1 cellular context compared by ENCODE assay signal in genomic region chr22:43142881-43143562, GRCh38.
TF ChIP-seq lines count a peak whose summit lies in the region.

TSS of gene MCAT (minus strand) at chr22:43143398. CDS start at chr22:43143348, 50 bp downstream.

TF ChIP-seq in HepG2, 621 proteins besides CTCF, POLR2A, EP300 and RAD21 (continued from another document):
- TF ChIP-seq ZSCAN5A (CRISPR knock-in tag; IDR thresholded peaks at IDR 0.05; ENCODE audit: borderline replicate concordance) = no peak
- peak; percentile 59; the same call in 1 of the 2 replicates for TF ChIP-seq BCL6 (CRISPR knock-in tag; IDR thresholded peaks at IDR 0.05)
- peak; percentile 87 for TF ChIP-seq RFX1 (IDR thresholded peaks at IDR 0.05)
- peak; percentile 83 for TF ChIP-seq ZNF121 (CRISPR knock-in tag; IDR thresholded peaks at IDR 0.05)
- no peak for TF ChIP-seq CBX2 (IDR thresholded peaks at IDR 0.05; ENCODE audit: low read depth, low read length)
- TF ChIP-seq CBX2 (CRISPR knock-in tag; IDR thresholded peaks at IDR 0.05; ENCODE audit: low read depth) = no peak
- peak; percentile 28; the same call in 1 of the 2 replicates for TF ChIP-seq E2F1 (CRISPR knock-in tag; IDR thresholded peaks at IDR 0.05)
- peak; percentile 25; the same call in 1 of the 2 replicates for TF ChIP-seq HNF4G (IDR thresholded peaks at IDR 0.05; ENCODE audit: borderline replicate concordance, low read depth, low read length)
- no peak for TF ChIP-seq HNF4G (CRISPR knock-in tag; IDR thresholded peaks at IDR 0.05; ENCODE audit: borderline replicate concordance, low read depth)
- peak; percentile 65; the same call in 1 of the 2 replicates for TF ChIP-seq ZBTB7B (CRISPR knock-in tag; IDR thresholded peaks at IDR 0.05)
- peak; percentile 77 for TF ChIP-seq PHF8 (CRISPR knock-in tag; IDR thresholded peaks at IDR 0.05)
- TF ChIP-seq LRRFIP1 (CRISPR knock-in tag; conservative IDR thresholded peaks at IDR 0.05) = 0 out of 2 replicates have a peak, but pooled peaks have one; percentile 46
- TF ChIP-seq ELF3 (CRISPR knock-in tag; IDR thresholded peaks at IDR 0.05) = peak; percentile 47; the same call in 1 of the 2 replicates
- TF ChIP-seq NR2F1 (CRISPR knock-in tag; IDR thresholded peaks at IDR 0.05) = peak in 1 of 2 experiments; percentile 27; a peak in 1 of 4 replicates
- TF ChIP-seq KDM2A (CRISPR knock-in tag; IDR thresholded peaks at IDR 0.05; ENCODE audit: borderline replicate concordance, low read depth) = peak; percentile 91
- no peak for TF ChIP-seq NFE2 (CRISPR knock-in tag; IDR thresholded peaks at IDR 0.05)
- TF ChIP-seq ZNF713 (CRISPR knock-in tag; IDR thresholded peaks at IDR 0.05) = peak; percentile 83; the same call in 1 of the 2 replicates
- TF ChIP-seq TFAP4 (IDR thresholded peaks at IDR 0.05; ENCODE audit: borderline replicate concordance, low read depth) = peak; percentile 42; the same call in 1 of the 2 replicates
- 0 out of 2 replicates have a peak, but pooled peaks have one; percentile 19 for TF ChIP-seq REXO4 (CRISPR knock-in tag; IDR thresholded peaks at IDR 0.05; ENCODE audit: borderline replicate concordance)
- peak; percentile 66; the same call in 1 of the 2 replicates for TF ChIP-seq ZKSCAN8 (CRISPR knock-in tag; IDR thresholded peaks at IDR 0.05; ENCODE audit: borderline replicate concordance)
- peak; percentile 71; the same call in 1 of the 2 replicates for TF ChIP-seq TFDP2 (CRISPR knock-in tag; IDR thresholded peaks at IDR 0.05)
- TF ChIP-seq FOXO4 (CRISPR knock-in tag; conservative IDR thresholded peaks at IDR 0.05) = no peak
- peak; percentile 19; the same call in 1 of the 2 replicates for TF ChIP-seq SP5 (CRISPR knock-in tag; IDR thresholded peaks at IDR 0.05; ENCODE audit: borderline replicate concordance, low read depth)
- TF ChIP-seq CBFB (CRISPR knock-in tag; IDR thresholded peaks at IDR 0.05) = peak; percentile 70; the same call in 1 of the 2 replicates
- peak; percentile 83; the same call in 1 of the 2 replicates for TF ChIP-seq ZNF788 (CRISPR knock-in tag; IDR thresholded peaks at IDR 0.05; ENCODE audit: borderline replicate concordance)
- no peak for TF ChIP-seq KAT2B (IDR thresholded peaks at IDR 0.05; ENCODE audit: borderline replicate concordance, low read depth, low read length)
- TF ChIP-seq XRCC5 (optimal IDR thresholded peaks at IDR 0.05; ENCODE audit: low read length) = peak; percentile 93
- TF ChIP-seq ZZZ3 (CRISPR knock-in tag; IDR thresholded peaks at IDR 0.05; ENCODE audit: borderline replicate concordance) = peak; percentile 82; the same call in 1 of the 2 replicates
- TF ChIP-seq SIX1 (CRISPR knock-in tag; IDR thresholded peaks at IDR 0.05; ENCODE audit: borderline replicate concordance) = 0 out of 2 replicates have a peak, but pooled peaks have one; percentile 18
- peak; percentile 87 for TF ChIP-seq HOXA3 (CRISPR knock-in tag; IDR thresholded peaks at IDR 0.05)
- peak; percentile 91 for TF ChIP-seq KDM3A (CRISPR knock-in tag; IDR thresholded peaks at IDR 0.05; ENCODE audit: low read depth)
- TF ChIP-seq ZNF616 (CRISPR knock-in tag; IDR thresholded peaks at IDR 0.05; ENCODE audit: low read depth) = peak; percentile 74; the same call in 1 of the 2 replicates
- TF ChIP-seq MXD4 (CRISPR knock-in tag; IDR thresholded peaks at IDR 0.05) = peak; percentile 97
- TF ChIP-seq MYC (CRISPR knock-in tag; IDR thresholded peaks at IDR 0.05; ENCODE audit: borderline replicate concordance) = peak; percentile 91; the same call in 1 of the 2 replicates
- TF ChIP-seq SMAD9 (CRISPR knock-in tag; IDR thresholded peaks at IDR 0.05) = 0 out of 2 replicates have a peak, but pooled peaks have one; percentile 3
- no peak for TF ChIP-seq SRSF1 (optimal IDR thresholded peaks at IDR 0.05; ENCODE audit: low read depth, low read length)
- 0 out of 2 replicates have a peak, but pooled peaks have one; percentile 3 for TF ChIP-seq ZNF280B (CRISPR knock-in tag; IDR thresholded peaks at IDR 0.05; ENCODE audit: borderline replicate concordance)
- peak; percentile 70 for TF ChIP-seq FOSL2 (CRISPR knock-in tag; IDR thresholded peaks at IDR 0.05)
- TF ChIP-seq ZC3H13 (CRISPR knock-in tag; IDR thresholded peaks at IDR 0.05) = 0 out of 2 replicates have a peak, but pooled peaks have one; percentile 55
- peak; percentile 75 for TF ChIP-seq ZFX (CRISPR knock-in tag; IDR thresholded peaks at IDR 0.05; ENCODE audit: low read depth)
- TF ChIP-seq ZNF775 (CRISPR knock-in tag; IDR thresholded peaks at IDR 0.05; ENCODE audit: borderline replicate concordance) = no peak
- TF ChIP-seq FIP1L1 (IDR thresholded peaks at IDR 0.05; ENCODE audit: borderline replicate concordance, insufficient read depth, low read depth, low read length) = no peak
- TF ChIP-seq KAT7 (CRISPR knock-in tag; IDR thresholded peaks at IDR 0.05; ENCODE audit: borderline replicate concordance) = peak; percentile 87; the same call in 1 of the 2 replicates
- peak; percentile 64; the same call in 1 of the 2 replicates for TF ChIP-seq ERF (CRISPR knock-in tag; IDR thresholded peaks at IDR 0.05)
- TF ChIP-seq ZNF747 (CRISPR knock-in tag; IDR thresholded peaks at IDR 0.05; ENCODE audit: borderline replicate concordance) = peak; percentile 87
- TF ChIP-seq ZBTB21 (CRISPR knock-in tag; IDR thresholded peaks at IDR 0.05) = peak; percentile 44; the same call in 1 of the 2 replicates
- no peak for TF ChIP-seq FOXA1 (IDR thresholded peaks at IDR 0.05)
- TF ChIP-seq FOXA1 (CRISPR knock-in tag; IDR thresholded peaks at IDR 0.05) = peak; percentile 28; the same call in 1 of the 2 replicates
- peak; percentile 89 for TF ChIP-seq GABPA (IDR thresholded peaks at IDR 0.05; ENCODE audit: low read depth, low read length)
- TF ChIP-seq GABPA (CRISPR knock-in tag; IDR thresholded peaks at IDR 0.05; ENCODE audit: low read depth) = peak; percentile 91
- TF ChIP-seq KAT8 (CRISPR knock-in tag; IDR thresholded peaks at IDR 0.05) = peak; percentile 99
- TF ChIP-seq NFKB2 (CRISPR knock-in tag; IDR thresholded peaks at IDR 0.05; ENCODE audit: borderline replicate concordance) = peak; percentile 62; the same call in 1 of the 2 replicates
- peak; percentile 66 for TF ChIP-seq ZNF891 (CRISPR knock-in tag; IDR thresholded peaks at IDR 0.05)
- TF ChIP-seq MTF1 (CRISPR knock-in tag; IDR thresholded peaks at IDR 0.05) = peak; percentile 42; the same call in 1 of the 2 replicates
- TF ChIP-seq PPARG (CRISPR knock-in tag; conservative IDR thresholded peaks at IDR 0.05) = peak; percentile 58; the same call in 1 of the 2 replicates
- TF ChIP-seq ZNF615 (CRISPR knock-in tag; IDR thresholded peaks at IDR 0.05; ENCODE audit: borderline replicate concordance) = no peak; the same call in 1 of the 2 replicates
